ENCODE assay signal across 22 cellular contexts in genomic region chr9:136004219-136004618, GRCh38. TPM values are rescaled to one million over a fixed set of nuclear protein-coding genes. Genes with fewer than 3 reads are reported as not detected.
DNase-seq lines count a peak whose midpoint lies in the region; ATAC-seq, FAIRE-seq and TF ChIP-seq lines count a peak whose summit lies in the region.
"Had no signal": no experiment of that assay in that cellular context is flagged by ENCODE, and none has a peak within 500 bp of the region (broad histone marks: within the 10 kb centered on the region; RNA-seq: fewer than 3 reads in every experiment).

No MANE protein-coding gene starts in this region.

- POLR2A ChIA-PET in HepG2 (lab: Yijun Ruan, JAX): interaction anchor here (0.9 to 5.4 kb wide), 5 partner anchors 9 to 115 kb away, joined by 3 to 99 read pairs (median 7); no protein-coding TSS in a partner anchor

- H3K9ac ChIP-seq in HepG2 (ENCODE audit: insufficient read depth, low read depth, low read length): 0 out of 2 replicates have a peak overlapping the region, but pooled peaks have one; percentile 14

- no peaks in the 10 kb centered on the region for H3K79me2 ChIP-seq in HepG2 (ENCODE audit: insufficient read depth, low read length)

- H3K9me3 ChIP-seq in HepG2 (ENCODE audit: low read length) (no peaks in the 10 kb centered on the region), right lobe of liver (no peaks in the 10 kb centered on the region), ectodermal cell (ENCODE audit: control insufficient read depth, low read length) (no peaks in the 10 kb centered on the region), upper lobe of left lung (no peaks in the 10 kb centered on the region)
- H3K9me3 ChIP-seq: HAP-1 had no signal

- TF ChIP-seq CTCF in HepG2 (CRISPR knock-in tag; IDR thresholded peaks at IDR 0.05): no peak
- TF ChIP-seq CTCF in right lobe of liver (IDR thresholded peaks at IDR 0.05): no peak
- no peak for TF ChIP-seq CTCF in upper lobe of left lung (IDR thresholded peaks at IDR 0.05)

- H3K4me1 ChIP-seq in HepG2 (ENCODE audit: insufficient read depth, low read length) (peaks cover 91% of the 10 kb centered on the region), right lobe of liver (peaks cover 0 to 17% (median 10%) of the 10 kb centered on the region in 4 donors), ectodermal cell (ENCODE audit: control insufficient read depth, insufficient read depth, low read length) (peaks cover 50% of the 10 kb centered on the region), upper lobe of left lung (peaks cover 20 to 32% (median 24%) of the 10 kb centered on the region in 4 donors)

- TF ChIP-seq POLR2A in HepG2 (IDR thresholded peaks at IDR 0.05; ENCODE audit: insufficient read depth in 1 of 2, low read depth in 2 of 2, low read length in 2 of 2) (no peak), right lobe of liver (IDR thresholded peaks at IDR 0.05) (no peak), upper lobe of left lung (IDR thresholded peaks at IDR 0.05) (no peak)

- H4K20me1 ChIP-seq in HepG2 (ENCODE audit: insufficient read depth, low read length): no peaks in the 10 kb centered on the region

- TF ChIP-seq EP300 in HepG2 (IDR thresholded peaks at IDR 0.05; ENCODE audit: low read depth in 2 of 2, low read length in 2 of 2) (no peak), HepG2 (CRISPR knock-in tag; IDR thresholded peaks at IDR 0.05; ENCODE audit: borderline replicate concordance) (no peak), upper lobe of left lung (IDR thresholded peaks at IDR 0.05) (no peak)

- FAIRE-seq in HepG2 (lab: Jason Lieb, UNC): no peak
- FAIRE-seq: D721Med, GM19239, HTR-8/SVneo had no signal

- no peaks in the 10 kb centered on the region for H3K36me3 ChIP-seq in HepG2 (replicated peaks in 1 of 2; ENCODE audit: control insufficient read depth in 1 of 2, insufficient read depth in 2 of 2, low read length in 2 of 2)
- no peaks in the 10 kb centered on the region for H3K36me3 ChIP-seq in right lobe of liver
- H3K36me3 ChIP-seq in ectodermal cell (ENCODE audit: control insufficient read depth, insufficient read depth, low read length): no peaks in the 10 kb centered on the region
- H3K36me3 ChIP-seq in upper lobe of left lung: peaks cover 0 to 5% (median 2%) of the 10 kb centered on the region in 4 donors
- H3K36me3 ChIP-seq: HAP-1 had no signal

- BruUV-seq in HepG2 (replicated peaks; lab: Mats Ljungman, UMichigan): no TSS peak

- CTCF ChIA-PET in HepG2 (lab: Yijun Ruan, JAX; ENCODE audit: low intra/inter-chr PET ratio, low total read pairs): no interaction called here

- intact Hi-C loops in HepG2 (cut with micrococcal nuclease; ENCODE audit: unreplicated experiment) (no loop called here), right lobe of liver (cut with DNase I) (no loop called here), left colon (cut with DNase I, micrococcal nuclease) (no loop called here)

- H2AFZ ChIP-seq in HepG2 (ENCODE audit: low read length): no peak overlapping the region

- 31% methylated on average over 3 of the region's 9 CpGs for WGBS in HepG2 (ENCODE audit: low lambda C conversion rate)
- 50% methylated on average over 3 of the region's 9 CpGs for WGBS in right lobe of liver (ENCODE audit: insufficient coverage, low coverage, low lambda C conversion rate, missing lambda C conversion rate)
- WGBS in ectodermal cell, 2 experiments: 45 to 53% methylated on average over 8 to 9 of the region's 9 CpGs
- 71 to 100% methylated on average over 1 to 9 of the region's 9 CpGs for WGBS in upper lobe of left lung, 2 donors

- H3K4me3 ChIP-seq in HepG2 (replicated peaks in 1 of 3; ENCODE audit: insufficient read depth in 1 of 3, low read depth in 2 of 3, low read length in 3 of 3) (no peak overlapping the region; a peak in 1 of 6 replicates), right lobe of liver (no peak overlapping the region), ectodermal cell (ENCODE audit: insufficient read depth, low read depth, low read length) (no peak overlapping the region), upper lobe of left lung (no peak overlapping the region)
- H3K4me3 ChIP-seq: HAP-1 had no signal

- no peak overlapping the region for H3K27ac ChIP-seq in HepG2 (ENCODE audit: extremely low read length, insufficient read depth, low read length)
- H3K27ac ChIP-seq in right lobe of liver: no peak overlapping the region
- H3K27ac ChIP-seq in ectodermal cell (ENCODE audit: insufficient read depth, low read depth, low read length, poor library complexity, severe bottlenecking): peak overlapping the region; percentile 76
- H3K27ac ChIP-seq in upper lobe of left lung: peak overlapping the region; percentile 26 to 74 (median 51)
- H3K27ac ChIP-seq: 22Rv1 had no signal

- no peak for ATAC-seq in HepG2
- no peak for ATAC-seq in right lobe of liver
- ATAC-seq in left colon: peak; percentile 5
- no peak for ATAC-seq in upper lobe of left lung (ENCODE audit: low FRiP score in 2 of 2)

- no peak for DNase-seq in HepG2 (ENCODE audit: low spot score)
- DNase-seq in right lobe of liver: no peak
- DNase-seq in left colon: no peak
- DNase-seq in upper lobe of left lung: no peak
- no peak for DNase-seq in occipital lobe (lab: John Stamatoyannopoulos, UW)
- no peak for DNase-seq in nucleus accumbens (lab: John Stamatoyannopoulos, UW)
- no peak for DNase-seq in globus pallidus (ENCODE audit: low spot score)
- DNase-seq: ACHN; CD4-positive, CD25-positive, alpha-beta regulatory T cell; HFFc6; Karpas-422; NCI-H1105; NCI-H146; NCI-H2029; NCI-H526 treated with DMSO at 0.1 percent for 48 hours; SHP77 treated with DMSO at 0.1 percent for 48 hours had no signal

- H3K27me3 ChIP-seq in HepG2 (ENCODE audit: control insufficient read depth in 1 of 2, insufficient read depth in 2 of 2, low read length in 2 of 2): no peaks in the 10 kb centered on the region; a peak in 1 of 5 replicates
- H3K27me3 ChIP-seq in right lobe of liver: no peaks in the 10 kb centered on the region
- no peaks in the 10 kb centered on the region for H3K27me3 ChIP-seq in ectodermal cell (ENCODE audit: control insufficient read depth, insufficient read depth, low read length, poor library complexity, severe bottlenecking)
- H3K27me3 ChIP-seq in upper lobe of left lung: no peaks in the 10 kb centered on the region

- TF ChIP-seq RAD21 in HepG2 (CRISPR knock-in tag; IDR thresholded peaks at IDR 0.05): no peak

- peak overlapping the region; percentile 86 for H3K4me2 ChIP-seq in HepG2 (ENCODE audit: low read depth, low read length)

- in situ Hi-C loops in HepG2 (cut with HindIII; ENCODE audit: extremely low pct_ligation_motif_present, low pct_unique_long_range_greater_than_20kb): no loop called here

TF ChIP-seq in HepG2, 621 proteins besides CTCF, POLR2A, EP300 and RAD21:
- TF ChIP-seq ZNF7 (CRISPR knock-in tag; IDR thresholded peaks at IDR 0.05) (no peak), ZFX (CRISPR knock-in tag; IDR thresholded peaks at IDR 0.05; ENCODE audit: low read depth) (0 out of 2 replicates have a peak, but pooled peaks have one; percentile 1)

RNA-seq across cellular contexts. Expression of gene UBAC1, which starts 43.0 kb away (rescaled TPM):
- total RNA-seq in HepG2 (2016; rRNA removed; fragmentation: Illumina TruSeq; extraction: Trizol): 28.7 and 32.2 TPM in 2 replicates
- total RNA-seq in HepG2 (2016; cell fraction: cytosol; rRNA removed; fragmentation: Illumina TruSeq; extraction: Trizol; ENCODE audit: low read depth): 64.3 and 65.0 TPM in 2 replicates
- total RNA-seq in HepG2 (2016; cell fraction: insoluble cytoplasmic fraction; rRNA removed; fragmentation: Illumina TruSeq; extraction: Trizol): 24.0 and 31.6 TPM in 2 replicates
- 72.1 and 78.0 TPM in 2 replicates for total RNA-seq in HepG2 (2016; cell fraction: membrane; rRNA removed; fragmentation: Illumina TruSeq; extraction: Trizol)
- 18.2 and 19.5 TPM in 2 replicates for total RNA-seq in HepG2 (2016; cell fraction: nucleus; rRNA removed; fragmentation: Illumina TruSeq; extraction: Trizol)
- 30.2 and 34.1 TPM in 2 replicates for polyA plus RNA-seq in HepG2 (2011; rRNA removed)
- 21.2 and 27.8 TPM in 2 replicates for polyA plus RNA-seq in HepG2 (2011; cell fraction: cytosol; rRNA removed)
- 62.0 and 64.4 TPM in 2 replicates for polyA plus RNA-seq in HepG2 (2011; cell fraction: nucleus; rRNA removed)
- polyA plus RNA-seq in HepG2 (2012): 11.8 and 12.0 TPM in 2 replicates
- polyA plus RNA-seq in HepG2 (2016; cell fraction: cytosol; fragmentation: Illumina TruSeq; extraction: Trizol; ENCODE audit: low read depth): 61.3 and 64.0 TPM in 2 replicates
- polyA plus RNA-seq in HepG2 (2016; cell fraction: insoluble cytoplasmic fraction; fragmentation: Illumina TruSeq; extraction: Trizol; ENCODE audit: low read depth): 30.7 and 32.1 TPM in 2 replicates
- polyA plus RNA-seq in HepG2 (2016; cell fraction: membrane; fragmentation: Illumina TruSeq; extraction: Trizol; ENCODE audit: low read depth): 65.3 TPM in 2 replicates
- 36.3 and 39.7 TPM in 2 replicates for polyA plus RNA-seq in HepG2 (2016; cell fraction: nucleus; fragmentation: Illumina TruSeq; extraction: Trizol; ENCODE audit: insufficient read depth, low read depth)
- polyA minus RNA-seq in HepG2 (2011; rRNA and poly(A)+ RNA removed; ENCODE audit: low replicate concordance): 13.4 and 58.0 TPM in 2 replicates
- polyA minus RNA-seq in HepG2 (2011; cell fraction: cytosol; rRNA and poly(A)+ RNA removed): 6.0 and 8.0 TPM in 2 replicates
- polyA minus RNA-seq in HepG2 (2011; cell fraction: nucleus; rRNA and poly(A)+ RNA removed): 11.2 and 18.6 TPM in 2 replicates
- 10 to 100 TPM; 15.2 to 27.0 (median 16.5) TPM for total RNA-seq in right lobe of liver
- 55.5 TPM for polyA plus RNA-seq in ectodermal cell (2013, experiment 1 of 4)
- 51.5 TPM for polyA plus RNA-seq in ectodermal cell (2013, experiment 2 of 4)
- 43.8 TPM for polyA plus RNA-seq in ectodermal cell (2013, experiment 3 of 4)
- polyA plus RNA-seq in ectodermal cell (2013, experiment 4 of 4): 44.3 TPM
- 10 to 100 TPM; 63.0 to 64.8 TPM for total RNA-seq in left colon
- total RNA-seq in upper lobe of left lung: 10 to 100 TPM; 38.0 to 72.3 (median 49.3) TPM
- total RNA-seq in occipital lobe: 32.8 TPM

Comparison
In these comparisons a context has a peak if more than half of its experiments do, and no peak if none do; other contexts are left out.
1. H3K27ac ChIP-seq: peak in ectodermal cell (single experiment) and upper lobe of left lung (4 of 4); none in HepG2 (single experiment) and right lobe of liver (0 of 3).